8 cellular contexts compared by ENCODE assay signal in the genomic region with DNA sequence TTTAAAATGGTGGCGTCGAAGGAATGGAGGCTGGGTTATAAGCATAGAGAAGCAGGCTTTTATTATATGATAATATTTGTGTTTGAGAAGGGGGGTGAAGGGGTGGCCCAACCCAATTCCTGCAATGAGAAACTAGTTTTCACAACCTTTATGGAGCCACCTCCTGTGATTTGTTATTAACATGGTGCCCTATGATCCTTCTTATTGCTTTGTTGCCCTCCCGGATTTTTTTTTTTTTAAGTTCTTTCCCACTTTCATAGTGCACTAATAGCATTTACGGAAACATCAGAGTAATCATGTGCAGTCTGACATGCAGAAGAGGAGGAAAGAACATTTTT. TPM values are rescaled to one million over a fixed set of nuclear protein-coding genes. Genes with fewer than 3 reads are reported as not detected.
DNase-seq lines count a peak whose midpoint lies in the region; ATAC-seq and TF ChIP-seq lines count a peak whose summit lies in the region.

No MANE protein-coding gene starts in this region.

- H3K36me3 ChIP-seq in ascending aorta (no peaks in the 10 kb centered on the region), thyroid gland (no peaks in the 10 kb centered on the region)

- no peak overlapping the region for H3K27ac Mint-ChIP-seq in activated CD4-positive, alpha-beta T cell treated with anti-CD3 and anti-CD28 coated beads for 36 hours

- WGBS in thyroid gland, 2 donors: 1 to 2% methylated on average over 4 of the region's 4 CpGs

- peaks cover 51% of the 10 kb centered on the region for H3K27me3 Mint-ChIP-seq in activated CD4-positive, alpha-beta T cell treated with anti-CD3 and anti-CD28 coated beads for 36 hours

- H3K4me1 ChIP-seq in ascending aorta: peaks cover 0 to 2% of the 10 kb centered on the region in 2 donors
- peaks cover 12 to 21% of the 10 kb centered on the region in 2 donors for H3K4me1 ChIP-seq in thyroid gland

- no peaks in the 10 kb centered on the region for H3K36me3 Mint-ChIP-seq in activated CD4-positive, alpha-beta T cell treated with anti-CD3 and anti-CD28 coated beads for 36 hours (ENCODE audit: low read depth)

- peaks cover 8% of the 10 kb centered on the region for H3K4me1 Mint-ChIP-seq in activated CD4-positive, alpha-beta T cell treated with anti-CD3 and anti-CD28 coated beads for 36 hours

- no peak for ATAC-seq in activated CD4-positive, alpha-beta T cell treated with anti-CD3 and anti-CD28 coated beads for 36 hours
- peak; percentile 66 for ATAC-seq in left lobe of liver

- H3K9me3 ChIP-seq in ascending aorta (no peaks in the 10 kb centered on the region), thyroid gland (no peaks in the 10 kb centered on the region)

- intact Hi-C loops in activated CD4-positive, alpha-beta T cell treated with anti-CD3 and anti-CD28 coated beads for 36 hours (cut with DNase I, micrococcal nuclease): loop anchor here (1.0 to 5.0 kb wide), 2 partner anchors 52 to 814 kb away; no protein-coding TSS in a partner anchor
- intact Hi-C loops in ascending aorta (cut with DNase I) (loop anchor here (1.0 to 5.0 kb wide), 5 partner anchors 51 to 539 kb away; partner anchors contain the start of gene FAM3C), thyroid gland (cut with DNase I) (loop anchor here (10.0 kb wide), 2 partner anchors 53 to 87 kb away; no protein-coding TSS in a partner anchor)

- TF ChIP-seq CTCF in ascending aorta (IDR thresholded peaks at IDR 0.05) (no peak), thyroid gland (IDR thresholded peaks at IDR 0.05) (no peak)

- H3K27ac ChIP-seq in ascending aorta (peak overlapping the region; percentile 90 to 96), thyroid gland (peak overlapping the region; percentile 93 to 97 (median 96))

- peak overlapping the region; percentile 64 for H3K4me3 Mint-ChIP-seq in activated CD4-positive, alpha-beta T cell treated with anti-CD3 and anti-CD28 coated beads for 36 hours

- POLR2A ChIA-PET in activated CD4-positive, alpha-beta T cell treated with anti-CD3 and anti-CD28 coated beads for 36 hours (lab: Charles Lee): no interaction called here

- no peaks in the 10 kb centered on the region for H3K9me3 Mint-ChIP-seq in activated CD4-positive, alpha-beta T cell treated with anti-CD3 and anti-CD28 coated beads for 36 hours (ENCODE audit: low read depth)

- TF ChIP-seq POLR2A in thyroid gland (IDR thresholded peaks at IDR 0.05): no peak

- no peak for DNase-seq in activated CD4-positive, alpha-beta T cell treated with anti-CD3 and anti-CD28 coated beads for 36 hours
- DNase-seq in activated CD4-positive, alpha-beta T cell treated with anti-CD3 and anti-CD28 coated beads for 48 hours: no peak
- DNase-seq in ascending aorta (ENCODE audit: low spot score in 2 of 2) (no peak), left lobe of liver (ENCODE audit: low spot score) (no peak), thyroid gland (no peak), HT-29 (ENCODE audit: low spot score) (no peak), NCI-H128 (lab: John Stamatoyannopoulos, UW; ENCODE audit: unreplicated experiment) (no peak), NCI-H187 (lab: John Stamatoyannopoulos, UW) (no peak)

- no peaks in the 10 kb centered on the region for H3K27me3 ChIP-seq in ascending aorta
- no peaks in the 10 kb centered on the region for H3K27me3 ChIP-seq in thyroid gland

- CTCF ChIA-PET in activated CD4-positive, alpha-beta T cell treated with anti-CD3 and anti-CD28 coated beads for 36 hours (lab: Charles Lee): interaction anchor here (0.7 to 1.9 kb wide), 2 partner anchors 23 to 63 kb away, joined by 3 to 10 read pairs; no protein-coding TSS in a partner anchor

- H3K4me3 ChIP-seq in ascending aorta (peak overlapping the region; percentile 66 to 67), thyroid gland (replicated peaks in 1 of 3) (peak overlapping the region; percentile 72 to 88 (median 79))

RNA-seq across cellular contexts. Expression of gene TSPAN12, which starts 0.3 kb away (rescaled TPM):
- total RNA-seq in activated CD4-positive, alpha-beta T cell treated with anti-CD3 and anti-CD28 coated beads for 36 hours: not detected
- total RNA-seq in ascending aorta: 28.9 TPM
- total RNA-seq in left lobe of liver: 15.1 TPM
- total RNA-seq in thyroid gland: 10 to 100 TPM; 36.2 to 55.1 (median 48.8) TPM
- 32.6 and 40.4 TPM in 2 replicates for total RNA-seq in HT-29 (2014; rRNA removed; shearing (Covaris generic))

Comparison
In these comparisons a context has a peak if more than half of its experiments do, and no peak if none do; other contexts are left out.
1. RNA of gene TSPAN12, which starts 0.3 kb away (total RNA-seq): 36.2 to 55.1 TPM in thyroid gland, 32.6 to 40.4 TPM in HT-29, 28.9 TPM in ascending aorta (single experiment) and 15.1 TPM in left lobe of liver (single experiment); not detected in activated CD4-positive, alpha-beta T cell treated with anti-CD3 and anti-CD28 coated beads for 36 hours; every median in the first group is over 10 times any median in the second.